Comparison of ENCODE assay signal across 11 cellular contexts in the genomic region with DNA sequence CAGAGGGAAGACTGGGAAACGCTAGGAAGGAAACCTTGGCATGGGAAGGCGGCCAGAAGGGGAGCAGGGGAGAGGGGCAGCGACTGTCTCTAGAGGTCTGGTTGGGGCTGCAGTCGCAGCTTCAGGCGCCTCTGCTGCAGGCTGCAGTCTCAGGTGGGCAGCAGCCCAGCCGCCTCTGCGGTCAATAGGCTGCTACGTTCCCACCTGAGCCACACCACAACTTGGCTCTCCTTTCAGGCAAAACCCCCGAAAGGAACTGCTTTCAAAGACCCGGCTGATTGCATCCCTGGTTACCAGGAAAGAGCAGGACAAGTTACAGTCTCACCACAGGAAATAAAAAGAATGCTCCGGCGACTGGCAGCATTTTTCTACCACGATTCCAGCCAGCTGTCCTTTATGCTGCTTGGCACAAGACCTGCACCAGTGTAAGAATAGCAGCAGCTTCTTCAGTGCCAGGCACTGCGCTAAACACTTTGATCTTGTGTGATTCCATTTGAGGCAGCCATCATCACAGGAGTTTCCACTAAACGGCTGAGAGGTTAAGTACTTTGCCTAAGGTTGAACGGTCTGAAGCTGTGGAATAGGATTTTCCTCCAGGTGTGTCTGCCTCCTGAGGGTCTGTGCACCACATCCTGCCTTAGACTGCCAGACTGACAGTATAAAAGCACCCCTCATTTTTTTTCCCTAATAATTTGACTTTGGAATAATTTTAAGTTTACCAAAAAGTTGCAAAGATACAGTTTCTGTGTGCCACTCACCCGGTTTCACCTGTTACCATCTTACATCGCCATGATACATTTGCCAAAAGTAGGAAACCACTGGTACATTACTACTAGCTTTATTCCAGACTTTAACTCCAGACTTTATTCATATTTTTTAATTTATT. TPM values are rescaled to one million over a fixed set of nuclear protein-coding genes. Genes with fewer than 3 reads are reported as not detected.
DNase-seq lines count a peak whose midpoint lies in the region; ATAC-seq, FAIRE-seq and TF ChIP-seq lines count a peak whose summit lies in the region.
"Had no signal": no experiment of that assay in that cellular context is flagged by ENCODE, and none has a peak within 500 bp of the region (broad histone marks: within the 10 kb centered on the region; RNA-seq: fewer than 3 reads in every experiment).

No MANE protein-coding gene starts in this region.

- H4K8ac ChIP-seq in H9 (replicated peaks; ENCODE audit: insufficient read length, low read depth, low read length) (no peak overlapping the region), mesenchymal stem cell (ENCODE audit: low read length) (peak overlapping the region; percentile 57)

- no peak overlapping the region for H4K91ac ChIP-seq in H9 (ENCODE audit: insufficient read length, low read depth, low read length)
- no peak overlapping the region for H4K91ac ChIP-seq in mesenchymal stem cell (ENCODE audit: low read length)

- H3K18ac ChIP-seq in H9 (ENCODE audit: insufficient read length, low read depth, low read length) = no peak overlapping the region
- H3K18ac ChIP-seq in mesenchymal stem cell (ENCODE audit: low read depth in 1 of 2, low read length in 2 of 2) = no peak overlapping the region

- peaks cover 13 to 67% (median 59%) of the 10 kb centered on the region in 10 experiments for H3K4me1 ChIP-seq in BLaER1 treated with 17β-estradiol and CSF1 and Interleukin-3, amounts not matched to agents 10 nM and 100 nM
- H3K4me1 ChIP-seq in H9 (ENCODE audit: insufficient read depth, low read length) (no peaks in the 10 kb centered on the region), GM12878 (ENCODE audit: control insufficient read depth, insufficient read depth, low read length) (peaks cover under 1% of the 10 kb centered on the region; the same call in 1 of the 2 replicates), mesenchymal stem cell (ENCODE audit: control insufficient read depth, insufficient read depth, low read depth, low read length) (peaks cover 6% of the 10 kb centered on the region)

- H4K5ac ChIP-seq in H9 (ENCODE audit: insufficient read length, low read depth, low read length) = no peak overlapping the region

- H3K27me3 ChIP-seq in BLaER1 treated with 17β-estradiol and CSF1 and Interleukin-3, amounts not matched to agents 10 nM and 100 nM = no peaks in the 10 kb centered on the region
- H3K27me3 ChIP-seq in H9 (ENCODE audit: insufficient read depth, low read length) (no peaks in the 10 kb centered on the region), GM12878 (replicated peaks in 1 of 2; ENCODE audit: control insufficient read depth in 2 of 2, insufficient read depth in 2 of 2, low read length in 1 of 2) (no peaks in the 10 kb centered on the region), mesenchymal stem cell (ENCODE audit: control insufficient read depth in 1 of 2, insufficient read depth in 1 of 2, low read length in 2 of 2) (no peaks in the 10 kb centered on the region)

- no peak for TF ChIP-seq POLR2A in GM12878 (IDR thresholded peaks at IDR 0.05; ENCODE audit: low read depth, low read length)

- DNase-seq in H9 (peak; percentile 59), GM12878 (ENCODE audit: low read depth, low spot score) (no peak), mesenchymal stem cell (no peak), LoVo (ENCODE audit: low spot score) (no peak), GF-D8 (lab: John Stamatoyannopoulos, UW) (no peak), caudate nucleus (lab: John Stamatoyannopoulos, UW) (no peak)
- DNase-seq: T-helper 9 cell had no signal

- TF ChIP-seq RAD21 in GM12878 (IDR thresholded peaks at IDR 0.05; ENCODE audit: insufficient read depth, low read depth, low read length) = no peak

- intact Hi-C loops in GM12878 (cut with micrococcal nuclease; ENCODE audit: unreplicated experiment) = no loop called here

- no peak for TF ChIP-seq EP300 in GM12878 (IDR thresholded peaks at IDR 0.05; ENCODE audit: borderline replicate concordance in 1 of 2, control insufficient read depth in 1 of 2, low read depth in 2 of 2, low read length in 2 of 2)

- ATAC-seq in GM12878 (no peak; the same call in 2 of the 3 replicates), HG03159 (IDR thresholded peaks at IDR 0.05; ENCODE audit: unreplicated experiment) (no peak)

- H2AFZ ChIP-seq in H9 (ENCODE audit: low read length) = no peak overlapping the region
- no peak overlapping the region for H2AFZ ChIP-seq in GM12878 (ENCODE audit: control insufficient read depth, low read depth, low read length)
- no peak overlapping the region for H2AFZ ChIP-seq in mesenchymal stem cell (ENCODE audit: low read depth, low read length)

- CTCF ChIA-PET in GM12878 (lab: Yijun Ruan, JAX) = interaction anchor here (1.0 to 1.5 kb wide), 4 partner anchors 18 to 118 kb away, joined by 3 to 6 read pairs (median 3); no protein-coding TSS in a partner anchor

- H3K79me2 ChIP-seq in H9 (ENCODE audit: insufficient read depth, low read length) = no peaks in the 10 kb centered on the region
- H3K79me2 ChIP-seq in GM12878 (ENCODE audit: control insufficient read depth, insufficient read depth, low read length) = peaks cover 15% of the 10 kb centered on the region

- H3K9me3 Mint-ChIP-seq in H9 = no peaks in the 10 kb centered on the region
- H3K9me3 Mint-ChIP-seq: IgD-negative memory B cell; stimulated activated naive CD8-positive, alpha-beta T cell treated with anti-CD3 and anti-CD28 coated beads, Interleukin-15, Interleukin-2, amounts not matched to agents 100 ng/mL and 50 ng/mL, for 24 hours had no signal

- H3T11ph ChIP-seq in H9 (ENCODE audit: low read length) = no peak overlapping the region

- H3K4ac ChIP-seq in H9 (ENCODE audit: low read depth, low read length) (no peak overlapping the region), mesenchymal stem cell (ENCODE audit: low read depth in 1 of 2, low read length in 2 of 2) (peak overlapping the region in 1 of 2 experiments; percentile 11)

- in situ Hi-C loops in GM12878 (cut with MboI) = no loop called here

- peaks cover 15 to 33% of the 10 kb centered on the region in 2 experiments for H3K4me1 Mint-ChIP-seq in H9

- peaks cover 57 to 76% (median 68%) of the 10 kb centered on the region in 11 experiments for H4K20me1 ChIP-seq in BLaER1 treated with 17β-estradiol and CSF1 and Interleukin-3, amounts not matched to agents 10 nM and 100 nM
- H4K20me1 ChIP-seq in H9 (ENCODE audit: control insufficient read depth, insufficient read depth, insufficient read length) = no peaks in the 10 kb centered on the region
- no peaks in the 10 kb centered on the region; the same call in 1 of the 2 replicates for H4K20me1 ChIP-seq in GM12878 (ENCODE audit: control insufficient read depth, insufficient read depth)

- no CpG with 5 or more reads among the region's 18 CpGs for WGBS in H9 (ENCODE audit: extremely low coverage, insufficient read length, low lambda C conversion rate)
- 59% methylated on average over 18 of the region's 18 CpGs for WGBS in GM12878 (ENCODE audit: insufficient coverage, insufficient replicate concordance, low lambda C conversion rate, missing lambda C conversion rate)
- 70% methylated on average over 18 of the region's 18 CpGs for WGBS in mesenchymal stem cell

- H3K27ac ChIP-seq in BLaER1 treated with 17β-estradiol and CSF1 and Interleukin-3, amounts not matched to agents 10 nM and 100 nM = peak overlapping the region in 3 of 11 experiments; percentile 0 to 31 (median 26); a peak in 3 of 22 replicates
- H3K27ac ChIP-seq in H9 (ENCODE audit: insufficient read length, low read depth, low read length) (no peak overlapping the region), GM12878 (ENCODE audit: control insufficient read depth, insufficient read depth) (no peak overlapping the region), mesenchymal stem cell (ENCODE audit: low read length, poor library complexity, severe bottlenecking) (peak overlapping the region; percentile 1), caudate nucleus (ENCODE audit: low read depth, low read length) (no peak overlapping the region)

- H2AK5ac ChIP-seq in H9 (ENCODE audit: insufficient read length, low read length) (no peak overlapping the region), mesenchymal stem cell (ENCODE audit: low read length, severe bottlenecking) (no peak overlapping the region)

- no TSS peak for BruUV-seq in GM12878 (replicated peaks; lab: Mats Ljungman, UMichigan)

- H3K23ac ChIP-seq in H9 (ENCODE audit: insufficient read length, low read depth, low read length) = no peak overlapping the region
- no peak overlapping the region for H3K23ac ChIP-seq in mesenchymal stem cell (ENCODE audit: low read length in 2 of 2)

- H2BK20ac ChIP-seq in H9 (ENCODE audit: low read depth, low read length, poor library complexity, severe bottlenecking) = no peak overlapping the region

- peaks cover 46 to 59% (median 52%) of the 10 kb centered on the region in 11 experiments for H3K36me3 ChIP-seq in BLaER1 treated with 17β-estradiol and CSF1 and Interleukin-3, amounts not matched to agents 10 nM and 100 nM
- peaks cover 28 to 36% of the 10 kb centered on the region in 2 experiments for H3K36me3 ChIP-seq in GM12878 (ENCODE audit: control insufficient read depth in 2 of 2, insufficient read depth in 2 of 2, low read length in 1 of 2)
- peaks cover 54 to 55% of the 10 kb centered on the region in 2 experiments for H3K36me3 ChIP-seq in mesenchymal stem cell (ENCODE audit: control insufficient read depth in 1 of 2, insufficient read depth in 2 of 2, low read depth in 1 of 2, low read length in 2 of 2)

- H2BK120ac ChIP-seq in H9 (ENCODE audit: low read depth, low read length, poor library complexity, severe bottlenecking) (no peak overlapping the region), mesenchymal stem cell (ENCODE audit: low read depth, low read length) (no peak overlapping the region)

- SMC1A ChIA-PET in GM12878 (lab: Charles Lee; ENCODE audit: uncharacterized antibody, unreplicated experiment) = no interaction called here

- no peak overlapping the region for H2BK12ac ChIP-seq in H9 (ENCODE audit: insufficient read length, low read depth, low read length)
- H2BK12ac ChIP-seq in mesenchymal stem cell (ENCODE audit: low read length in 2 of 2) = no peak overlapping the region

- peak overlapping the region in 1 of 11 experiments; percentile 8; a peak in 1 of 22 replicates for H3K9ac ChIP-seq in BLaER1 treated with 17β-estradiol and CSF1 and Interleukin-3, amounts not matched to agents 10 nM and 100 nM
- H3K9ac ChIP-seq in H9 (ENCODE audit: extremely low read depth, insufficient read length, low read length) (no peak overlapping the region), GM12878 (ENCODE audit: control insufficient read depth, insufficient read depth, low read length) (no peak overlapping the region), mesenchymal stem cell (ENCODE audit: low read length) (no peak overlapping the region)

- H3K79me1 ChIP-seq in H9 (ENCODE audit: insufficient read depth, low read depth, low read length, poor library complexity, severe bottlenecking) (no peaks in the 10 kb centered on the region), mesenchymal stem cell (replicated peaks; ENCODE audit: low read length, poor library complexity, severe bottlenecking) (peaks cover 4% of the 10 kb centered on the region)

- no peaks in the 10 kb centered on the region for H3K9me3 ChIP-seq in BLaER1 treated with 17β-estradiol and CSF1 and Interleukin-3, amounts not matched to agents 10 nM and 100 nM (replicated peaks in 1 of 11)
- H3K9me3 ChIP-seq in H9 (ENCODE audit: control insufficient read depth, low read depth, low read length) (no peaks in the 10 kb centered on the region), GM12878 (replicated peaks; ENCODE audit: control insufficient read depth, insufficient read depth, low read length) (no peaks in the 10 kb centered on the region), mesenchymal stem cell (ENCODE audit: control insufficient read depth, low read length) (no peaks in the 10 kb centered on the region)

- H2BK15ac ChIP-seq in H9 (ENCODE audit: low read depth, low read length) = no peak overlapping the region
- no peak overlapping the region for H2BK15ac ChIP-seq in mesenchymal stem cell (ENCODE audit: low read depth, poor library complexity, severe bottlenecking)

- H3K27me3 Mint-ChIP-seq in H9 (ENCODE audit: low read depth) = no peaks in the 10 kb centered on the region
- H3K27me3 Mint-ChIP-seq: IgD-negative memory B cell; stimulated activated naive CD8-positive, alpha-beta T cell treated with anti-CD3 and anti-CD28 coated beads, Interleukin-15, Interleukin-2, amounts not matched to agents 100 ng/mL and 50 ng/mL, for 24 hours had no signal

- POLR2A ChIA-PET in GM12878 (lab: Charles Lee) = interaction anchor here (0.5 to 0.6 kb wide), 2 partner anchors 77 to 424 kb away, joined by 4 to 5 read pairs; no protein-coding TSS in a partner anchor

- H3K36me3 Mint-ChIP-seq in H9 (ENCODE audit: insufficient read depth in 1 of 3, low read depth in 3 of 3) = peaks cover 37 to 41% (median 40%) of the 10 kb centered on the region in 3 experiments; a peak in 6 of 7 replicates
- H3K36me3 Mint-ChIP-seq: IgD-negative memory B cell had no signal

- peak overlapping the region in 6 of 11 experiments; percentile 1 to 93 (median 30); a peak in 11 of 22 replicates for H3K4me2 ChIP-seq in BLaER1 treated with 17β-estradiol and CSF1 and Interleukin-3, amounts not matched to agents 10 nM and 100 nM
- no peak overlapping the region for H3K4me2 ChIP-seq in H9 (ENCODE audit: insufficient read depth, insufficient read length, low read length)
- no peak overlapping the region for H3K4me2 ChIP-seq in GM12878 (ENCODE audit: control insufficient read depth, insufficient read depth)
- H3K4me2 ChIP-seq in mesenchymal stem cell (ENCODE audit: low read length, poor library complexity, severe bottlenecking) = no peak overlapping the region

- RAD21 ChIA-PET in GM12878 (lab: Charles Lee; ENCODE audit: unreplicated experiment) = interaction anchor here (1.3 kb wide), 1 partner anchor 43 kb away, joined by 3 read pairs; no protein-coding TSS in a partner anchor

- H3K14ac ChIP-seq in H9 (ENCODE audit: insufficient read depth, low read length) (no peak overlapping the region), mesenchymal stem cell (ENCODE audit: low read length in 2 of 2) (no peak overlapping the region)

- peak overlapping the region in 1 of 2 experiments; percentile 25; a peak in 2 of 5 replicates for H3K4me3 Mint-ChIP-seq in H9
- H3K4me3 Mint-ChIP-seq: stimulated activated naive CD8-positive, alpha-beta T cell treated with anti-CD3 and anti-CD28 coated beads, Interleukin-15, Interleukin-2, amounts not matched to agents 100 ng/mL and 50 ng/mL, for 24 hours had no signal

- TF ChIP-seq CTCF in H9 (conservative IDR thresholded peaks at IDR 0.05) (no peak), GM12878 (IDR thresholded peaks at IDR 0.05 in 2 of 3, conservative IDR thresholded peaks at IDR 0.05 in 1 of 3; ENCODE audit: control insufficient read depth in 2 of 3, extremely low read depth in 1 of 3, insufficient read depth in 1 of 3, low read depth in 3 of 3, low read length in 3 of 3) (no peak)

- no peak overlapping the region for H3K56ac ChIP-seq in H9 (ENCODE audit: insufficient read length, low read depth, low read length)

- no peak for FAIRE-seq in GM12878 (lab: Jason Lieb, UNC)

- H2BK5ac ChIP-seq in H9 (ENCODE audit: insufficient read length, low read length) = no peak overlapping the region
- H2BK5ac ChIP-seq in mesenchymal stem cell (ENCODE audit: low read depth, low read length, poor library complexity, severe bottlenecking) = no peak overlapping the region

- H3K23me2 ChIP-seq in H9 (ENCODE audit: insufficient read length, low read depth, low read length, poor library complexity, severe bottlenecking) = no peaks in the 10 kb centered on the region

- H3K4me3 ChIP-seq in BLaER1 treated with 17β-estradiol and CSF1 and Interleukin-3, amounts not matched to agents 10 nM and 100 nM = no peak overlapping the region
- H3K4me3 ChIP-seq in GM12878 = no peak overlapping the region
- H3K4me3 ChIP-seq in mesenchymal stem cell (ENCODE audit: insufficient read depth in 1 of 2, low read depth in 1 of 2, low read length in 2 of 2) = no peak overlapping the region

- peak overlapping the region; percentile 88 to 96 (median 90); a peak in 6 of 7 replicates for H3K27ac Mint-ChIP-seq in H9
- H3K27ac Mint-ChIP-seq: IgD-negative memory B cell; stimulated activated naive CD8-positive, alpha-beta T cell treated with anti-CD3 and anti-CD28 coated beads, Interleukin-15, Interleukin-2, amounts not matched to agents 100 ng/mL and 50 ng/mL, for 24 hours had no signal

RNA-seq across cellular contexts. Expression of gene RPS14, which starts 7.5 kb away (rescaled TPM):
- total RNA-seq in H9 (2021) (2,533 and 2,603 TPM in 2 replicates), GM12878 (2014; rRNA removed) (3,103 and 3,139 TPM in 2 replicates), GM12878 (2014; rRNA removed; fragmentation: Illumina TruSeq; extraction: Trizol) (2,472 and 2,596 TPM in 2 replicates), GM12878 (2021) (3,369 and 3,514 TPM in 2 replicates)
- 281 and 294 TPM in 2 replicates for total RNA-seq in GM12878 (2013; cell fraction: nucleolus; rRNA removed)
- polyA plus RNA-seq in GM12878 (2011; ENCODE audit: low read depth) = 9,466 TPM
- polyA plus RNA-seq in GM12878 (2011; rRNA removed) (3,820 and 3,850 TPM in 2 replicates), GM12878 (2014; fragmentation: Illumina TruSeq; extraction: Trizol) (3,219 and 4,047 TPM in 2 replicates), GM12878 (2014; fragmentation: Nextera tagmentation; extraction: Ambion mirVana) (1,000 to 10,000 TPM; 2,295 to 2,356 TPM), GM12878 (2014; rRNA removed) (3,649 and 3,781 TPM in 2 replicates), GM12878 (2016; fragmentation: Nextera tagmentation; extraction: Ambion mirVana) (1,000 to 10,000 TPM; 2,318 to 2,319 TPM)
- 6,340 and 8,149 TPM in 2 replicates for polyA plus RNA-seq in GM12878 (2011; cell fraction: cytosol; rRNA removed)
- polyA plus RNA-seq in GM12878 (2011; cell fraction: nucleus; rRNA removed) = 1,312 and 1,697 TPM in 2 replicates
- 4,574 and 5,154 TPM in 2 replicates for polyA plus RNA-seq in GM12878 (2012)
- 1,451 and 1,695 TPM in 2 replicates for polyA minus RNA-seq in GM12878 (2011; rRNA and poly(A)+ RNA removed)
- 359 and 410 TPM in 2 replicates for polyA minus RNA-seq in GM12878 (2011; cell fraction: cytosol; rRNA and poly(A)+ RNA removed)
- polyA minus RNA-seq in GM12878 (2011; cell fraction: nucleus; rRNA and poly(A)+ RNA removed) = 135 and 152 TPM in 2 replicates
- polyA plus RNA-seq in mesenchymal stem cell (2013, experiment 1 of 2) = 3,588 TPM
- 3,623 TPM for polyA plus RNA-seq in mesenchymal stem cell (2013, experiment 2 of 2)

RNA-seq across cellular contexts. Expression of gene CD74, which starts 29.3 kb away (rescaled TPM):
- total RNA-seq in H9 (2021) (19.5 and 19.9 TPM in 2 replicates), GM12878 (2014; rRNA removed) (10,156 and 11,063 TPM in 2 replicates), GM12878 (2014; rRNA removed; fragmentation: Illumina TruSeq; extraction: Trizol) (2,507 and 2,767 TPM in 2 replicates), GM12878 (2021) (4,973 and 5,010 TPM in 2 replicates)
- 2,823 and 2,919 TPM in 2 replicates for total RNA-seq in GM12878 (2013; cell fraction: nucleolus; rRNA removed)
- 4,271 TPM for polyA plus RNA-seq in GM12878 (2011; ENCODE audit: low read depth)
- polyA plus RNA-seq in GM12878 (2011; rRNA removed) (309 and 1,760 TPM in 2 replicates), GM12878 (2014; fragmentation: Illumina TruSeq; extraction: Trizol) (3,291 and 4,542 TPM in 2 replicates), GM12878 (2014; fragmentation: Nextera tagmentation; extraction: Ambion mirVana) (1,000 to 10,000 TPM; 1,387 to 2,107 TPM), GM12878 (2014; rRNA removed) (3,302 and 5,141 TPM in 2 replicates), GM12878 (2016; fragmentation: Nextera tagmentation; extraction: Ambion mirVana) (1,000 to 10,000 TPM; 6,006 to 6,596 TPM)
- polyA plus RNA-seq in GM12878 (2011; cell fraction: cytosol; rRNA removed) = 1,718 and 2,321 TPM in 2 replicates
- 1,510 and 1,766 TPM in 2 replicates for polyA plus RNA-seq in GM12878 (2011; cell fraction: nucleus; rRNA removed)
- polyA plus RNA-seq in GM12878 (2012) = 6,323 and 7,232 TPM in 2 replicates
- polyA minus RNA-seq in GM12878 (2011; rRNA and poly(A)+ RNA removed) = 1,457 and 1,517 TPM in 2 replicates
- polyA minus RNA-seq in GM12878 (2011; cell fraction: cytosol; rRNA and poly(A)+ RNA removed) = 1,302 and 1,364 TPM in 2 replicates
- 388 and 604 TPM in 2 replicates for polyA minus RNA-seq in GM12878 (2011; cell fraction: nucleus; rRNA and poly(A)+ RNA removed)
- 0.43 TPM for polyA plus RNA-seq in mesenchymal stem cell (2013, experiment 1 of 2)
- 0.36 TPM for polyA plus RNA-seq in mesenchymal stem cell (2013, experiment 2 of 2)

Comparison
In these comparisons a context has a peak if more than half of its experiments do, and no peak if none do; other contexts are left out.
1. H3K4me2 ChIP-seq: peak in BLaER1 treated with 17β-estradiol and CSF1 and Interleukin-3, amounts not matched to agents 10 nM and 100 nM (6 of 11); none in H9 (single experiment), GM12878 (single experiment) and mesenchymal stem cell (single experiment).
2. RNA of gene CD74, which starts 29.3 kb away (total RNA-seq): 2,507 to 11,063 TPM in GM12878; 19.5 to 19.9 TPM in H9; every median in the first group is over 100 times any median in the second.